ENCODE assay signal across 9 cellular contexts in genomic region chr19:14361824-14362223, GRCh38. TPM values are rescaled to one million over a fixed set of nuclear protein-coding genes. Genes with fewer than 3 reads are reported as not detected.
DNase-seq lines count a peak whose midpoint lies in the region; ATAC-seq and TF ChIP-seq lines count a peak whose summit lies in the region.
"Had no signal": no experiment of that assay in that cellular context is flagged by ENCODE, and none has a peak within 500 bp of the region (broad histone marks: within the 10 kb centered on the region; RNA-seq: fewer than 3 reads in every experiment).

No MANE protein-coding gene starts in this region.

- in situ Hi-C loops in G401 (cut with HindIII; ENCODE audit: low sequenced_read_pairs), result no loop called here

- H3K4me3 Mint-ChIP-seq in activated naive CD4-positive, alpha-beta T cell treated with anti-CD3 and anti-CD28 coated beads for 36 hours, result peak overlapping the region; percentile 65
- peak overlapping the region; percentile 93 for H3K4me3 Mint-ChIP-seq in natural killer cell treated with Interleukin-12 subunit alpha and Interleukin-12 subunit beta and Interleukin-15 and Interleukin-18, amount 100 ng/mL, for 72 hours

- no peaks in the 10 kb centered on the region for H3K27me3 ChIP-seq in ovary

- H3K9me3 ChIP-seq in ovary, result no peaks in the 10 kb centered on the region

- H3K27ac ChIP-seq in ovary, result no peak overlapping the region
- H3K27ac ChIP-seq: epithelial cell of prostate had no signal

- ATAC-seq in natural killer cell treated with Interleukin-12 subunit alpha and Interleukin-12 subunit beta and Interleukin-15 and Interleukin-18, amount 100 ng/mL, for 72 hours, result peak; percentile 70

- H3K27ac Mint-ChIP-seq in activated naive CD4-positive, alpha-beta T cell treated with anti-CD3 and anti-CD28 coated beads for 36 hours, result peak overlapping the region; percentile 96
- H3K27ac Mint-ChIP-seq in natural killer cell treated with Interleukin-12 subunit alpha and Interleukin-12 subunit beta and Interleukin-15 and Interleukin-18, amount 100 ng/mL, for 72 hours, result peak overlapping the region; percentile 87 to 92

- no peak for TF ChIP-seq CTCF in ovary (IDR thresholded peaks at IDR 0.05)

- intact Hi-C loops in activated naive CD4-positive, alpha-beta T cell treated with anti-CD3 and anti-CD28 coated beads for 36 hours (cut with micrococcal nuclease), result loop anchor here (1.0 to 2.0 kb wide), 3 partner anchors 39 to 111 kb away; no protein-coding TSS in a partner anchor
- intact Hi-C loops in ovary (cut with DNase I), result loop anchor here in 1 of 4 donors (5.0 kb wide), 1 partner anchor 45 kb away; no protein-coding TSS in a partner anchor

- H3K9me3 Mint-ChIP-seq in activated naive CD4-positive, alpha-beta T cell treated with anti-CD3 and anti-CD28 coated beads for 36 hours, result no peaks in the 10 kb centered on the region
- H3K9me3 Mint-ChIP-seq in natural killer cell treated with Interleukin-12 subunit alpha and Interleukin-12 subunit beta and Interleukin-15 and Interleukin-18, amount 100 ng/mL, for 72 hours, result no peaks in the 10 kb centered on the region

- 61 to 66% (median 64%) methylated on average over 7 of the region's 7 CpGs for WGBS in ovary, 3 donors

- CTCF ChIA-PET in activated naive CD4-positive, alpha-beta T cell treated with anti-CD3 and anti-CD28 coated beads for 36 hours (lab: Charles Lee), result interaction anchor here (0.6 to 8.9 kb wide), 21 partner anchors 9 to 227 kb away, joined by 3 to 100 read pairs (median 4); partner anchors contain the start of genes ADGRE5 and ASF1B

- no peaks in the 10 kb centered on the region for H3K36me3 ChIP-seq in ovary

- peak; percentile 27 for DNase-seq in G401 (ENCODE audit: low spot score)
- DNase-seq in LHCN-M2 (ENCODE audit: low read depth), result peak; percentile 14
- DNase-seq in activated naive CD4-positive, alpha-beta T cell treated with anti-CD3 and anti-CD28 coated beads for 36 hours, result peak; percentile 65
- peak; percentile 68 for DNase-seq in natural killer cell treated with Interleukin-12 subunit alpha and Interleukin-12 subunit beta and Interleukin-15 and Interleukin-18, amount 100 ng/mL, for 72 hours (ENCODE audit: low spot score)
- no peak for DNase-seq in ovary
- DNase-seq in NCI-H2107 (lab: John Stamatoyannopoulos, UW), result no peak
- DNase-seq in GOT3 (lab: John Stamatoyannopoulos, UW), result no peak
- DNase-seq: NK-92 treated with Interleukin-12 subunit alpha and Interleukin-12 subunit beta, amount 100 ng/mL, for 24 hours had no signal

- H3K4me3 ChIP-seq in ovary, result no peak overlapping the region

- H3K27me3 Mint-ChIP-seq in activated naive CD4-positive, alpha-beta T cell treated with anti-CD3 and anti-CD28 coated beads for 36 hours (ENCODE audit: low read depth), result no peaks in the 10 kb centered on the region
- H3K27me3 Mint-ChIP-seq in natural killer cell treated with Interleukin-12 subunit alpha and Interleukin-12 subunit beta and Interleukin-15 and Interleukin-18, amount 100 ng/mL, for 72 hours, result no peaks in the 10 kb centered on the region

- H3K4me1 Mint-ChIP-seq in activated naive CD4-positive, alpha-beta T cell treated with anti-CD3 and anti-CD28 coated beads for 36 hours (ENCODE audit: low read depth), result peaks cover 50% of the 10 kb centered on the region
- H3K4me1 Mint-ChIP-seq in natural killer cell treated with Interleukin-12 subunit alpha and Interleukin-12 subunit beta and Interleukin-15 and Interleukin-18, amount 100 ng/mL, for 72 hours (ENCODE audit: low read depth in 2 of 2), result peaks cover 34 to 38% of the 10 kb centered on the region in 2 donors

- TF ChIP-seq EP300 in ovary (IDR thresholded peaks at IDR 0.05), result no peak

- H3K4me1 ChIP-seq in ovary (ENCODE audit: insufficient read depth), result peaks cover 4% of the 10 kb centered on the region

- no peak for TF ChIP-seq POLR2A in ovary (IDR thresholded peaks at IDR 0.05)

- H3K36me3 Mint-ChIP-seq in activated naive CD4-positive, alpha-beta T cell treated with anti-CD3 and anti-CD28 coated beads for 36 hours (ENCODE audit: low read depth), result peaks cover 3% of the 10 kb centered on the region
- no peaks in the 10 kb centered on the region for H3K36me3 Mint-ChIP-seq in natural killer cell treated with Interleukin-12 subunit alpha and Interleukin-12 subunit beta and Interleukin-15 and Interleukin-18, amount 100 ng/mL, for 72 hours

RNA-seq across cellular contexts. Expression of gene ADGRE5, which starts 19.4 kb away (rescaled TPM):
- total RNA-seq in G401 (2014; rRNA removed; shearing (Covaris generic)), result 25.3 and 28.1 TPM in 2 replicates
- 43.5 and 47.7 TPM in 2 replicates for total RNA-seq in LHCN-M2 (2014; rRNA removed)
- polyA plus RNA-seq in LHCN-M2 (2012), result 55.3 TPM
- 100 to 1,000 TPM; 173 to 187 TPM for total RNA-seq in activated naive CD4-positive, alpha-beta T cell treated with anti-CD3 and anti-CD28 coated beads for 36 hours
- 100 to 1,000 TPM; 348 to 798 TPM for total RNA-seq in natural killer cell treated with Interleukin-12 subunit alpha and Interleukin-12 subunit beta and Interleukin-15 and Interleukin-18, amount 100 ng/mL, for 72 hours
- total RNA-seq in ovary, result 10 to 100 TPM in 5 of 7 donors, 1 to 10 TPM in 2; 5.0 to 41.6 (median 25.6) TPM
- polyA plus RNA-seq in ovary, result 10 to 100 TPM in 1 of 2 donors, 1 to 10 TPM in 1; 8.3 to 26.3 TPM

RNA-seq across cellular contexts. Expression of gene DDX39A, which starts 57.3 kb away (rescaled TPM):
- 181 and 204 TPM in 2 replicates for total RNA-seq in G401 (2014; rRNA removed; shearing (Covaris generic))
- total RNA-seq in LHCN-M2 (2014; rRNA removed) (170 and 176 TPM in 2 replicates), ovary (10 to 100 TPM; 23.8 to 48.4 (median 31.8) TPM)
- 135 TPM for polyA plus RNA-seq in LHCN-M2 (2012)
- 100 to 1,000 TPM; 219 to 227 TPM for total RNA-seq in activated naive CD4-positive, alpha-beta T cell treated with anti-CD3 and anti-CD28 coated beads for 36 hours
- total RNA-seq in natural killer cell treated with Interleukin-12 subunit alpha and Interleukin-12 subunit beta and Interleukin-15 and Interleukin-18, amount 100 ng/mL, for 72 hours, result 100 to 1,000 TPM; 225 to 449 TPM
- polyA plus RNA-seq in ovary, result 10 to 100 TPM in 1 of 2 donors, 1 to 10 TPM in 1; 7.9 to 42.5 TPM

Comparison
In these comparisons a context has a peak if more than half of its experiments do, and no peak if none do; other contexts are left out.
1. DNase-seq: peak in G401 (single experiment), LHCN-M2 (single experiment), activated naive CD4-positive, alpha-beta T cell treated with anti-CD3 and anti-CD28 coated beads for 36 hours (single experiment) and natural killer cell treated with Interleukin-12 subunit alpha and Interleukin-12 subunit beta and Interleukin-15 and Interleukin-18, amount 100 ng/mL, for 72 hours (single experiment); none in ovary (0 of 5), NCI-H2107 (single experiment) and GOT3 (single experiment).